ENCODE assay signal across 8 cellular contexts in the genomic region with DNA sequence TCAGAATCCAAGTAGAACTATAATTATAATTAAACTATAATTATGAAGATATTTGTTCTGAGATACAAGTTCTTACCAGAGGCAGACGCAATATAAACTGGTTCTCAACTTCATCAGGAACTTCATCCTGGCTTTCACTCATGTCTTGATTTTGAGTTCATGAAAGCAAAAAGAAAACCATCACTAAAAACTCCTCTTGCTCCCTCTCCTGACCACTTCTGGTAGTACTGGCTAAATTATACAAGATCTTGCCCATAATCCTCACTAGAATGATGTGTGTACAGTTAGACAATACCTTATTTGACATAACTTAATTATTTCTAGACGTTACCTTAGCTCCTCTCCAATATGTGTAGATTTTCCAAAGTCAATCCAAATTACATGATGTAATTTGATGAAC. TPM values are rescaled to one million over a fixed set of nuclear protein-coding genes. Genes with fewer than 3 reads are reported as not detected.
DNase-seq lines count a peak whose midpoint lies in the region; FAIRE-seq and TF ChIP-seq lines count a peak whose summit lies in the region.

No MANE protein-coding gene starts in this region.

- H3K79me1 ChIP-seq in H1 (ENCODE audit: low read depth, low read length) = no peaks in the 10 kb centered on the region

- H3K4ac ChIP-seq in H1 (replicated peaks; ENCODE audit: insufficient read length, low read depth, low read length) = no peak overlapping the region

- no peak overlapping the region for H3K56ac ChIP-seq in H1 (replicated peaks; ENCODE audit: insufficient read length, low read depth, low read length)

- H3F3A ChIP-seq in OCI-LY1 (ENCODE audit: insufficient read depth, low read length) (no peaks in the 10 kb centered on the region), neural cell (ENCODE audit: insufficient read depth, low read length, poor library complexity, severe bottlenecking) (no peaks in the 10 kb centered on the region)

- H2AK5ac ChIP-seq in H1 (ENCODE audit: low read depth, low read length) = no peak overlapping the region

- H3K4me3 ChIP-seq in OCI-LY1 (ENCODE audit: low read depth, low read length, poor library complexity, severe bottlenecking) = no peak overlapping the region
- H3K4me3 ChIP-seq in H1 (ENCODE audit: extremely low read depth in 1 of 4, insufficient read depth in 2 of 4, low read depth in 3 of 4, low read length in 4 of 4) = no peak overlapping the region
- no peak overlapping the region for H3K4me3 ChIP-seq in neural cell (ENCODE audit: low read length)
- H3K4me3 ChIP-seq in effector memory CD4-positive, alpha-beta T cell (ENCODE audit: insufficient read depth, low read depth, low read length, poor library complexity, severe bottlenecking) = no peak overlapping the region

- TF ChIP-seq EP300 in H1 (IDR thresholded peaks at IDR 0.05; ENCODE audit: borderline replicate concordance in 1 of 2, low read depth in 2 of 2, low read length in 2 of 2) (no peak), neural cell (conservative IDR thresholded peaks at IDR 0.05; ENCODE audit: poor library complexity, severe bottlenecking) (no peak)

- no peak overlapping the region for H2BK20ac ChIP-seq in H1 (ENCODE audit: low read length)

- H4K91ac ChIP-seq in H1 (replicated peaks; ENCODE audit: insufficient read length, low read length) = no peak overlapping the region

- TF ChIP-seq POLR2A in H1 (IDR thresholded peaks at IDR 0.05; ENCODE audit: control extremely low read depth in 1 of 2, low read depth in 2 of 2, low read length in 2 of 2) = no peak

- H2BK12ac ChIP-seq in H1 (ENCODE audit: low read depth, low read length) = no peak overlapping the region

- FAIRE-seq in A204.1 (lab: Jason Lieb, UNC) (peak; percentile 96), H1 (lab: Jason Lieb, UNC) (no peak)

- H2BK15ac ChIP-seq in H1 (ENCODE audit: low read length) = no peak overlapping the region

- H3K4me1 ChIP-seq in OCI-LY1 (ENCODE audit: insufficient read depth, low read length, severe bottlenecking) (no peaks in the 10 kb centered on the region), H1 (replicated peaks in 1 of 4; ENCODE audit: control insufficient read depth in 3 of 4, insufficient read depth in 4 of 4, low read length in 3 of 4) (no peaks in the 10 kb centered on the region)
- H3K4me1 ChIP-seq in effector memory CD4-positive, alpha-beta T cell (ENCODE audit: control insufficient read depth, insufficient read depth, low read length, poor library complexity, severe bottlenecking) = no peaks in the 10 kb centered on the region

- H3K4me2 ChIP-seq in OCI-LY1 (ENCODE audit: low read length) = no peak overlapping the region
- no peak overlapping the region for H3K4me2 ChIP-seq in H1 (ENCODE audit: insufficient read depth in 1 of 2, low read depth in 2 of 2, low read length in 2 of 2)
- H3K4me2 ChIP-seq in neural cell (ENCODE audit: low read length) = no peak overlapping the region

- H4K8ac ChIP-seq in H1 (ENCODE audit: extremely low read depth, insufficient read depth, low read length) = no peak overlapping the region

- H3K27ac ChIP-seq in OCI-LY1 (ENCODE audit: low read depth, low read length, poor library complexity, severe bottlenecking) (no peak overlapping the region), H1 (ENCODE audit: low read depth, low read length) (no peak overlapping the region), neural cell (ENCODE audit: low read length) (no peak overlapping the region)
- H3K27ac ChIP-seq in effector memory CD4-positive, alpha-beta T cell (ENCODE audit: insufficient read depth, low read length, poor library complexity, severe bottlenecking) = no peak overlapping the region

- DNase-seq in GDM1 (lab: John Stamatoyannopoulos, UW) (peak; percentile 5), HPDE6-E6E7 (ENCODE audit: extremely low spot score) (peak; percentile 11), H1 (ENCODE audit: low read depth in 1 of 2, low spot score in 2 of 2) (no peak), GM19240 (ENCODE audit: insufficient read length, low spot score) (no peak)
- DNase-seq in effector memory CD4-positive, alpha-beta T cell = no peak

- CTCF ChIA-PET in H1 (lab: Charles Lee; ENCODE audit: partially characterized antibody) = interaction anchor here (0.8 to 2.2 kb wide), 8 partner anchors 9 to 112 kb away, joined by 3 to 10 read pairs (median 4); no protein-coding TSS in a partner anchor

- TF ChIP-seq CTCF in OCI-LY1 (IDR thresholded peaks at IDR 0.05; ENCODE audit: low read length) (peak; percentile 38; the same call in 1 of the 2 replicates), H1 (IDR thresholded peaks at IDR 0.05; ENCODE audit: control extremely low read depth in 1 of 3, insufficient read depth in 1 of 3, low read depth in 1 of 3, low read length in 3 of 3) (peak in 2 of 3 experiments; percentile 23 to 44; a peak in 2 of 4 replicates), neural cell (IDR thresholded peaks at IDR 0.05; ENCODE audit: poor library complexity, severe bottlenecking) (peak; percentile 68)

- H3K18ac ChIP-seq in H1 (ENCODE audit: extremely low read depth, low read length) = no peak overlapping the region

- TF ChIP-seq RAD21 in H1 (IDR thresholded peaks at IDR 0.05 in 1 of 2, conservative IDR thresholded peaks at IDR 0.05 in 1 of 2; ENCODE audit: low read depth in 2 of 2, low read length in 2 of 2) (peak; percentile 46 to 58), neural cell (conservative IDR thresholded peaks at IDR 0.05) (peak; percentile 72)

- 28% methylated on average over 2 of the region's 2 CpGs; no CpG with 5 or more reads in 1 of the 2 experiments for WGBS in H1 (ENCODE audit: extremely low coverage in 1 of 2, insufficient coverage in 1 of 2, insufficient read length in 1 of 2, insufficient replicate concordance in 2 of 2, low coverage in 1 of 2, low lambda C conversion rate in 2 of 2, missing lambda C conversion rate in 1 of 2), 2 experiments

- no peak overlapping the region for H2BK5ac ChIP-seq in H1 (ENCODE audit: low read depth, low read length)

- H3K9me3 ChIP-seq in OCI-LY1 (ENCODE audit: low read length) (no peaks in the 10 kb centered on the region), H1 (ENCODE audit: insufficient read depth in 2 of 2, low read depth in 1 of 2, low read length in 1 of 2) (no peaks in the 10 kb centered on the region; a peak in 1 of 4 replicates), neural cell (ENCODE audit: low read length) (no peaks in the 10 kb centered on the region)
- no peaks in the 10 kb centered on the region for H3K9me3 ChIP-seq in effector memory CD4-positive, alpha-beta T cell (ENCODE audit: control insufficient read depth, low read length)

- no peak overlapping the region for H2BK120ac ChIP-seq in H1 (replicated peaks; ENCODE audit: low read depth, low read length)

- H3K36me3 ChIP-seq in OCI-LY1 (ENCODE audit: insufficient read depth, low read length) (no peaks in the 10 kb centered on the region), H1 (ENCODE audit: control insufficient read depth in 2 of 4, insufficient read depth in 4 of 4, low read length in 3 of 4) (no peaks in the 10 kb centered on the region; a peak in 1 of 8 replicates), neural cell (ENCODE audit: insufficient read depth, low read length) (no peaks in the 10 kb centered on the region)
- no peaks in the 10 kb centered on the region for H3K36me3 ChIP-seq in effector memory CD4-positive, alpha-beta T cell (ENCODE audit: control insufficient read depth, insufficient read depth, low read length)

- H3K9me2 ChIP-seq in OCI-LY1 (ENCODE audit: low read depth, low read length) (no peaks in the 10 kb centered on the region), neural cell (ENCODE audit: insufficient read depth, low read length) (no peaks in the 10 kb centered on the region)

- H3K79me2 ChIP-seq in OCI-LY1 (ENCODE audit: insufficient read depth, low read length) (no peaks in the 10 kb centered on the region), H1 (ENCODE audit: control insufficient read depth in 1 of 2, insufficient read depth in 2 of 2, low read length in 2 of 2) (no peaks in the 10 kb centered on the region), neural cell (replicated peaks; ENCODE audit: insufficient read depth, low read length) (no peaks in the 10 kb centered on the region)

- H2AFZ ChIP-seq in OCI-LY1 (ENCODE audit: low read length) (no peak overlapping the region), H1 (ENCODE audit: low read length) (no peak overlapping the region), neural cell (ENCODE audit: low read depth, low read length) (no peak overlapping the region)

- POLR2A ChIA-PET in H1 (lab: Charles Lee; ENCODE audit: partially characterized antibody) = interaction anchor here (1.2 kb wide), 1 partner anchor 103 kb away, joined by 3 read pairs; a partner anchor contains a TSS

- H3K23me2 ChIP-seq in H1 (ENCODE audit: low read depth, low read length) = no peaks in the 10 kb centered on the region

- H4K20me1 ChIP-seq in OCI-LY1 (ENCODE audit: insufficient read depth, low read length) (no peaks in the 10 kb centered on the region), H1 (replicated peaks in 1 of 2; ENCODE audit: control insufficient read depth in 1 of 2, insufficient read depth in 2 of 2, low read length in 2 of 2) (no peaks in the 10 kb centered on the region), neural cell (ENCODE audit: insufficient read depth) (no peaks in the 10 kb centered on the region)

- no peak overlapping the region for H3K23ac ChIP-seq in H1 (ENCODE audit: insufficient read length)

- no peaks in the 10 kb centered on the region for H3K27me3 ChIP-seq in OCI-LY1 (ENCODE audit: insufficient read depth, low read length)
- H3K27me3 ChIP-seq in H1 (replicated peaks in 1 of 4; ENCODE audit: control insufficient read depth in 3 of 4, extremely low read depth in 1 of 4, insufficient read depth in 3 of 4, low read length in 3 of 4) = no peaks in the 10 kb centered on the region
- no peaks in the 10 kb centered on the region for H3K27me3 ChIP-seq in neural cell (ENCODE audit: insufficient read depth, low read depth, low read length)
- no peaks in the 10 kb centered on the region for H3K27me3 ChIP-seq in effector memory CD4-positive, alpha-beta T cell (replicated peaks; ENCODE audit: control insufficient read depth, insufficient read depth, low read length, poor library complexity, severe bottlenecking)

- no peak overlapping the region for H4K5ac ChIP-seq in H1 (ENCODE audit: insufficient read length, low read depth, low read length)

- no peak overlapping the region for H3K14ac ChIP-seq in H1 (ENCODE audit: insufficient read length)

- H3K9ac ChIP-seq in OCI-LY1 (ENCODE audit: low read length) (no peak overlapping the region), H1 (replicated peaks in 1 of 4; ENCODE audit: extremely low read depth in 1 of 4, low read depth in 3 of 4, low read length in 3 of 4) (no peak overlapping the region), neural cell (ENCODE audit: low read length) (no peak overlapping the region)

RNA-seq across cellular contexts. Expression of a gene that starts 3.7 kb away (rescaled TPM):
- not detected in 2 replicates for total RNA-seq in H1 (2021; fragmentation: NEBNext Ultra II Directional; extraction: Animal tissue kit (Norgen Biotek cat#: 25700))
- not detected in 2 replicates for polyA plus RNA-seq in H1 (2011; rRNA removed)
- polyA plus RNA-seq in H1 (2011; cell fraction: cytosol; rRNA removed) = 0.13 TPM
- not detected for polyA plus RNA-seq in H1 (2011; cell fraction: nucleus; rRNA removed)
- polyA plus RNA-seq in H1 (2012, experiment 1 of 2) = 0.07 to 0.09 TPM (median 0.07 TPM) in 3 of 4 replicates, not detected in the other
- polyA plus RNA-seq in H1 (2012, experiment 2 of 2) = not detected
- 0.08 TPM for polyA plus RNA-seq in H1 (2013, experiment 1 of 2)
- polyA plus RNA-seq in H1 (2013, experiment 2 of 2) = 0.06 TPM
- polyA minus RNA-seq in H1 (2011; rRNA and poly(A)+ RNA removed) = not detected in 2 replicates
- not detected for polyA minus RNA-seq in H1 (2011; cell fraction: cytosol; rRNA and poly(A)+ RNA removed)
- not detected for polyA minus RNA-seq in H1 (2011; cell fraction: nucleus; rRNA and poly(A)+ RNA removed)
- 0.59 and 1.1 TPM in 2 replicates for polyA plus RNA-seq in neural cell
- 0.24 TPM in 1 of 2 replicates, not detected in the other for polyA minus RNA-seq in neural cell

Comparison
In these comparisons a context has a peak if more than half of its experiments do, and no peak if none do; other contexts are left out.
1. DNase-seq: peak in GDM1 (single experiment) and HPDE6-E6E7 (single experiment); none in H1 (0 of 2), effector memory CD4-positive, alpha-beta T cell (0 of 3) and GM19240 (single experiment).
2. Peak in every context shown above with its lines, with median percentiles within 50 percentile points of each other: CTCF ChIP-seq.